ENCODE assay signal across 13 cellular contexts in the genomic region with DNA sequence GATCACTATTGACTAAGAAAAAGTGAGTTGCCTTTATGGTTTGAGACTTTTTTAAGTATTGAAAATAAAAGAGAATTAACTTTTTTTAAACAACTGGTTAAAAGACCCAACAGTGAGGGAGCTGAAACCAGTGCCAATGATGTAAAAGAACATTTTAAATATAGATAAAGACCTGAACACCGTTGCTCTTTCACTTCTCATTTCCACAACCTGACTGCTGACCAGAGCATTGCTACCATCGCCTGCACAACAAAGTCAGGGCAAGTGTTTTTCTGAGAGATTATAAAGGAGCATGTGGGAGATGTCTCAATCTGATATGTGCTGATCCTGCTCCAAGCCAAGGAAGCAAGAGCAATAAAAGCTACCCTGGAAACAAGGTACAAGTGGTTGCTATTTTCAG. TPM values are rescaled to one million over a fixed set of nuclear protein-coding genes. Genes with fewer than 3 reads are reported as not detected.
DNase-seq lines count a peak whose midpoint lies in the region; ATAC-seq and TF ChIP-seq lines count a peak whose summit lies in the region.
"Had no signal": no experiment of that assay in that cellular context is flagged by ENCODE, and none has a peak within 500 bp of the region (broad histone marks: within the 10 kb centered on the region; RNA-seq: fewer than 3 reads in every experiment).

No MANE protein-coding gene starts in this region.

- H3K4me1 Mint-ChIP-seq in immature natural killer cell (peaks cover 42 to 49% of the 10 kb centered on the region in 2 donors), endothelial cell (ENCODE audit: unreplicated experiment) (no peaks in the 10 kb centered on the region)

- H3K27me3 Mint-ChIP-seq in immature natural killer cell (ENCODE audit: low read depth in 3 of 3) (peaks cover 9 to 16% (median 15%) of the 10 kb centered on the region in 3 donors), endothelial cell (ENCODE audit: unreplicated experiment) (no peaks in the 10 kb centered on the region)

- H3K36me3 Mint-ChIP-seq in immature natural killer cell, result peaks cover 0 to 5% (median 5%) of the 10 kb centered on the region in 3 donors
- no peaks in the 10 kb centered on the region for H3K36me3 Mint-ChIP-seq in endothelial cell (ENCODE audit: low read depth, unreplicated experiment)

- H3K27ac Mint-ChIP-seq in immature natural killer cell (no peak overlapping the region), endothelial cell (ENCODE audit: unreplicated experiment) (no peak overlapping the region)

- peak overlapping the region; percentile 49 to 79 (median 63) for H3K4me3 Mint-ChIP-seq in immature natural killer cell
- no peak overlapping the region for H3K4me3 Mint-ChIP-seq in endothelial cell (ENCODE audit: unreplicated experiment)
- H3K4me3 Mint-ChIP-seq: activated T-cell treated with anti-CD3 and anti-CD28 coated beads, Interleukin-2, amount 50 U/mL, for 4 hours had no signal

- DNase-seq in immature natural killer cell (no peak), DMS114 treated with DMSO at 0.1 percent for 48 hours (lab: John Stamatoyannopoulos, UW; ENCODE audit: unreplicated experiment) (no peak), endothelial cell (ENCODE audit: low spot score) (no peak), globus pallidus (ENCODE audit: low spot score) (no peak), NCI-H1417 (lab: John Stamatoyannopoulos, UW) (no peak)
- DNase-seq: activated T-cell treated with anti-CD3 and anti-CD28 coated beads, Interleukin-2, amount 50 U/mL, for 4 hours; NCI-H2227 treated with DMSO at 0.1 percent for 48 hours; spleen; stomach; T-helper 2 cell had no signal

- no peak for TF ChIP-seq CTCF in endothelial cell (IDR thresholded peaks at IDR 0.05; ENCODE audit: unreplicated experiment)

- no peaks in the 10 kb centered on the region for H3K9me3 Mint-ChIP-seq in immature natural killer cell
- no peaks in the 10 kb centered on the region for H3K9me3 Mint-ChIP-seq in endothelial cell (ENCODE audit: unreplicated experiment)
- H3K9me3 Mint-ChIP-seq: activated T-cell treated with anti-CD3 and anti-CD28 coated beads, Interleukin-2, amount 50 U/mL, for 4 hours had no signal

- ATAC-seq in GM18873 (IDR thresholded peaks at IDR 0.05; ENCODE audit: low FRiP score, unreplicated experiment) (peak; percentile 86), GM21717 (IDR thresholded peaks at IDR 0.05; ENCODE audit: unreplicated experiment) (peak; percentile 87), HG03342 (IDR thresholded peaks at IDR 0.05; ENCODE audit: unreplicated experiment) (peak; percentile 72)

RNA-seq across cellular contexts. Expression of gene IMMP2L, which starts 34.7 kb away (rescaled TPM):
- polyA plus RNA-seq in immature natural killer cell, result 10 to 100 TPM in 2 of 3 donors, not detected in 1; 17.0 to 20.7 TPM
- 11.2 TPM for total RNA-seq in endothelial cell (ENCODE audit: unreplicated experiment)
